27 cellular contexts compared by ENCODE assay signal in genomic region chrX:139120760-139121159, GRCh38.
A peak's percentile ranks its signal among the peaks of the same experiment; 100 is the strongest.
DNase-seq lines count a peak whose midpoint lies in the region; FAIRE-seq lines count a peak whose summit lies in the region.
"Had no signal": no experiment of that assay in that cellular context is flagged by ENCODE, and none has a peak within 500 bp of the region (broad histone marks: within the 10 kb centered on the region; RNA-seq: fewer than 3 reads in every experiment).

No MANE protein-coding gene starts in this region.

- DNase-seq in DMS153 (lab: John Stamatoyannopoulos, UW) (peak; percentile 21), DMS153 treated with DMSO at 0.1 percent for 48 hours (lab: John Stamatoyannopoulos, UW; ENCODE audit: unreplicated experiment) (no peak), MG63 (peak; percentile 0), astrocyte of the hippocampus (ENCODE audit: low read depth, low spot score) (peak; percentile 74), urothelium cell line (ENCODE audit: low spot score) (peak; percentile 22), NCI-H82 (lab: John Stamatoyannopoulos, UW) (no peak), OCI-M1 (lab: John Stamatoyannopoulos, UW) (no peak)
- no peak for DNase-seq in activated effector memory CD4-positive, alpha-beta T cell treated with anti-CD3 and anti-CD28 coated beads, Interleukin-2, amount 50 U/mL, for 16 hours
- DNase-seq: activated B cell treated with CpG ODN at 0.5 μM for 24 hours; activated CD4-positive, alpha-beta T cell treated with anti-CD3 and anti-CD28 coated beads, Interleukin-2, amount 50 U/mL, for 4 hours; activated CD8-positive, alpha-beta memory T cell treated with anti-CD3 and anti-CD28 coated beads, Interleukin-2, amount 50 U/mL, for 4 hours; activated naive CD8-positive, alpha-beta T cell treated with anti-CD3 and anti-CD28 coated beads, Interleukin-2, amount 10 ng/mL, durations not matched to agents 7 days and 5 days; EL; KG1; left colon; naive thymus-derived CD4-positive, alpha-beta T cell; NCI-H187; NCI-H2227 treated with DMSO at 0.1 percent for 48 hours; NCI-H774; Peyer's patch; SK-N-SH; spleen; stimulated activated CD4-positive, alpha-beta T cell treated with anti-CD3 and anti-CD28 coated beads, Interleukin-4, amount 100 ng/mL, for 1 hour; stimulated activated naive CD4-positive, alpha-beta T cell treated with Interleukin-2 at 50 U/mL for 16 hours had no signal

- no peaks in the 10 kb centered on the region for H3K27me3 ChIP-seq in MG63
- H3K27me3 ChIP-seq: Peyer's patch, spleen had no signal

- H3K4me3 ChIP-seq in MG63: no peak overlapping the region
- H3K4me3 ChIP-seq: Peyer's patch, spleen, thoracic aorta had no signal

- H3K36me3 ChIP-seq in MG63: no peaks in the 10 kb centered on the region
- H3K36me3 ChIP-seq: Peyer's patch, spleen, thoracic aorta had no signal

- no peak for FAIRE-seq in urothelium cell line (lab: Jason Lieb, UNC)
- FAIRE-seq: colon, HTR-8/SVneo had no signal

- no peaks in the 10 kb centered on the region for H3K9me3 ChIP-seq in MG63
- H3K9me3 ChIP-seq: Peyer's patch, SK-N-SH, spleen, thoracic aorta had no signal

Comparison
In these comparisons a context has a peak if more than half of its experiments do, and no peak if none do; other contexts are left out.
1. DNase-seq: peak in DMS153 (single experiment), MG63 (single experiment), astrocyte of the hippocampus (single experiment) and urothelium cell line (single experiment); none in DMS153 treated with DMSO at 0.1 percent for 48 hours (single experiment), NCI-H82 (single experiment), OCI-M1 (single experiment) and activated effector memory CD4-positive, alpha-beta T cell treated with anti-CD3 and anti-CD28 coated beads, Interleukin-2, amount 50 U/mL, for 16 hours (single experiment).